1 cellular context compared by ENCODE assay signal in genomic region chr4:7226993-7227392, GRCh38.
TF ChIP-seq lines count a peak whose summit lies in the region.

No MANE protein-coding gene starts in this region.

TF ChIP-seq in GM23338, 12 proteins besides CTCF, POLR2A, EP300 and RAD21:
- TF ChIP-seq ZNF462 (CRISPR knock-in tag; IDR thresholded peaks at IDR 0.05) (no peak), EZH2phosphoT487 (IDR thresholded peaks at IDR 0.05; ENCODE audit: unreplicated experiment) (no peak), REST (IDR thresholded peaks at IDR 0.05; ENCODE audit: unreplicated experiment) (no peak), JUNB (IDR thresholded peaks at IDR 0.05; ENCODE audit: unreplicated experiment) (no peak), POLR2AphosphoS5 (IDR thresholded peaks at IDR 0.05; ENCODE audit: low read depth) (no peak), CREB1 (CRISPR knock-in tag; IDR thresholded peaks at IDR 0.05; ENCODE audit: low read depth) (no peak), NANOG (IDR thresholded peaks at IDR 0.05; ENCODE audit: borderline replicate concordance) (no peak), ZNF114 (CRISPR knock-in tag; IDR thresholded peaks at IDR 0.05) (no peak), STAT1 (IDR thresholded peaks at IDR 0.05; ENCODE audit: unreplicated experiment) (no peak), ZNF331 (CRISPR knock-in tag; IDR thresholded peaks at IDR 0.05; ENCODE audit: low read depth) (no peak), EZH2 (IDR thresholded peaks at IDR 0.05; ENCODE audit: low read depth, unreplicated experiment) (no peak), ETS1 (IDR thresholded peaks at IDR 0.05) (no peak)
